1 cellular context compared by ENCODE assay signal in genomic region chr16:8853150-8853549, GRCh38.
TF ChIP-seq lines count a peak whose summit lies in the region.

No MANE protein-coding gene starts in this region.

TF ChIP-seq in K562, 482 proteins besides CTCF, POLR2A, EP300 and RAD21:
- TF ChIP-seq POLR2B (IDR thresholded peaks at IDR 0.05; ENCODE audit: low read depth, partially characterized antibody) (peak; percentile 12), SIN3B (IDR thresholded peaks at IDR 0.05; ENCODE audit: low read depth) (no peak), LEF1 (IDR thresholded peaks at IDR 0.05) (no peak), ZNF184 (CRISPR knock-in tag; IDR thresholded peaks at IDR 0.05) (no peak), POLR2AphosphoS2 (IDR thresholded peaks at IDR 0.05; ENCODE audit: low read length) (peak; percentile 48)
TF ChIP-seq in K562: peak in this region for 2.
